Comparison of ENCODE assay signal across 15 cellular contexts in the genomic region with DNA sequence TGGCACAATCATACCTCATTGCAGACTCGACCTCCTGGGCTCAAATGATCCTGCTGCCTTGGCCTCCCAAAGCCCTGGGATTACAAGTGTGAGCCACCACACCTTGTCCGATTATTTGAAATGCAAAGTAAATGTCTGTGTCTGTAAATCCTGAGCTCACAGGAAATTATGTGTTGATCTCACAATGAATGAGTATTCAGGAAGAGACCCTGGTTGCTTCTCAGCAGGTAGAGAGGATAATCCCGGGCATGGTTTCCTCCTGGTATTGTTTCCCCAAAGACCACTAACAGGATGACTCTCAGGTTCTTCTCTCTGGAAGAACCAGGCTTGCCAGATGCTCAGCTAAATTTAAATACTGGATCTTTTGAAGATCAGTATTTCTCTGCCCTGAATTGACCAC.
A peak's percentile ranks its signal among the peaks of the same experiment; 100 is the strongest.
DNase-seq lines count a peak whose midpoint lies in the region; ATAC-seq lines count a peak whose summit lies in the region.
"Had no signal": no experiment of that assay in that cellular context is flagged by ENCODE, and none has a peak within 500 bp of the region (broad histone marks: within the 10 kb centered on the region; RNA-seq: fewer than 3 reads in every experiment).

No MANE protein-coding gene starts in this region.

- H3K4me3 ChIP-seq in mesendoderm (ENCODE audit: low read length) = no peak overlapping the region
- no peak overlapping the region for H3K4me3 ChIP-seq in naive thymus-derived CD4-positive, alpha-beta T cell (ENCODE audit: low read length)
- H3K4me3 ChIP-seq: A549, HAP-1, K562 had no signal

- H2AK5ac ChIP-seq in mesendoderm (ENCODE audit: low read length) = no peak overlapping the region

- no peaks in the 10 kb centered on the region for H3K27me3 ChIP-seq in mesendoderm (ENCODE audit: insufficient read depth, low read length, poor library complexity)
- H3K27me3 ChIP-seq in naive thymus-derived CD4-positive, alpha-beta T cell (ENCODE audit: control insufficient read depth in 2 of 2, insufficient read depth in 2 of 2, low read length in 2 of 2) = no peaks in the 10 kb centered on the region

- H3K56ac ChIP-seq in mesendoderm (ENCODE audit: low read length) = no peak overlapping the region

- no peaks in the 10 kb centered on the region for H3K4me1 ChIP-seq in mesendoderm (ENCODE audit: control insufficient read depth, low read depth, low read length)
- H3K4me1 ChIP-seq in naive thymus-derived CD4-positive, alpha-beta T cell (ENCODE audit: control insufficient read depth in 2 of 2, insufficient read depth in 2 of 2, low read length in 2 of 2) = peaks cover 0 to 16% of the 10 kb centered on the region in 2 donors
- H3K4me1 ChIP-seq: HAP-1 had no signal

- H3K4ac ChIP-seq in mesendoderm (ENCODE audit: low read depth, low read length) = no peak overlapping the region

- CTCF ChIA-PET in naive thymus-derived CD4-positive, alpha-beta T cell (lab: Charles Lee) = no interaction called here

- no peak overlapping the region for H2BK15ac ChIP-seq in mesendoderm (replicated peaks; ENCODE audit: low read depth)

- no peak overlapping the region for H4K8ac ChIP-seq in mesendoderm (ENCODE audit: low read depth, low read length)

- H3K23ac ChIP-seq in mesendoderm (ENCODE audit: low read length) = no peak overlapping the region

- intact Hi-C loops in naive thymus-derived CD4-positive, alpha-beta T cell (cut with micrococcal nuclease) = no loop called here

- no peaks in the 10 kb centered on the region for H3K27me3 Mint-ChIP-seq in naive thymus-derived CD4-positive, alpha-beta T cell
- H3K27me3 Mint-ChIP-seq: CD4-positive, alpha-beta T cell had no signal

- no peaks in the 10 kb centered on the region for H3K79me2 ChIP-seq in mesendoderm (ENCODE audit: control insufficient read depth, insufficient read depth, low read length)

- POLR2A ChIA-PET in naive thymus-derived CD4-positive, alpha-beta T cell (lab: Charles Lee) = no interaction called here

- peak overlapping the region in 1 of 9 donors; percentile 25 for H3K27ac Mint-ChIP-seq in naive thymus-derived CD4-positive, alpha-beta T cell
- H3K27ac Mint-ChIP-seq: CD4-positive, alpha-beta T cell had no signal

- ATAC-seq in naive thymus-derived CD4-positive, alpha-beta T cell = no peak
- ATAC-seq in HG02852 (IDR thresholded peaks at IDR 0.05; ENCODE audit: unreplicated experiment) = no peak
- ATAC-seq in HG02973 (IDR thresholded peaks at IDR 0.05; ENCODE audit: unreplicated experiment) = no peak
- ATAC-seq: A549, K562 had no signal

- WGBS in mesendoderm (ENCODE audit: extremely low coverage, insufficient coverage, low lambda C conversion rate) = no CpG with 5 or more reads among the region's 3 CpGs

- no peak overlapping the region for H3K18ac ChIP-seq in mesendoderm (ENCODE audit: low read length)

- H3K4me3 Mint-ChIP-seq in naive thymus-derived CD4-positive, alpha-beta T cell = no peak overlapping the region
- H3K4me3 Mint-ChIP-seq: CD4-positive, alpha-beta T cell had no signal

- no peaks in the 10 kb centered on the region for H3K79me1 ChIP-seq in mesendoderm (ENCODE audit: low read length)

- H3K9me3 ChIP-seq in KOPT-K1 (ENCODE audit: insufficient read depth, low read length, poor library complexity, severe bottlenecking) = no peaks in the 10 kb centered on the region
- H3K9me3 ChIP-seq in naive thymus-derived CD4-positive, alpha-beta T cell (ENCODE audit: control insufficient read depth in 2 of 3, low read length in 3 of 3) = no peaks in the 10 kb centered on the region
- H3K9me3 ChIP-seq: A549, HAP-1 had no signal

- H3K9me3 Mint-ChIP-seq in naive thymus-derived CD4-positive, alpha-beta T cell = no peaks in the 10 kb centered on the region
- H3K9me3 Mint-ChIP-seq: CD4-positive, alpha-beta T cell had no signal

- no peak overlapping the region for H2BK5ac ChIP-seq in mesendoderm (ENCODE audit: low read length)

- peak; percentile 18 for DNase-seq in D341Med (ENCODE audit: low spot score)
- peak; percentile 59 for DNase-seq in mesendoderm
- DNase-seq in naive thymus-derived CD4-positive, alpha-beta T cell = no peak
- DNase-seq: Calu3; CD4-positive, alpha-beta T cell; DMS79 treated with DMSO at 0.1 percent for 48 hours; EL; GOT3 had no signal

- H3K4me2 ChIP-seq in mesendoderm (ENCODE audit: low read length) = no peak overlapping the region
- H3K4me2 ChIP-seq: A549 had no signal

- H3K27ac ChIP-seq in KOPT-K1 (ENCODE audit: low read depth, low read length, poor library complexity, severe bottlenecking) (peak overlapping the region; percentile 46), mesendoderm (ENCODE audit: low read depth, low read length) (no peak overlapping the region)
- H3K27ac ChIP-seq in naive thymus-derived CD4-positive, alpha-beta T cell (ENCODE audit: low read depth, low read length) = no peak overlapping the region
- H3K27ac ChIP-seq: A549, HL-60 had no signal

- H3K4me1 Mint-ChIP-seq in naive thymus-derived CD4-positive, alpha-beta T cell = peaks cover 6 to 38% (median 20%) of the 10 kb centered on the region in 7 donors

- H2BK120ac ChIP-seq in mesendoderm (ENCODE audit: low read depth, low read length) = no peak overlapping the region

- H3K36me3 Mint-ChIP-seq in naive thymus-derived CD4-positive, alpha-beta T cell = peaks cover 0 to 4% (median 3%) of the 10 kb centered on the region in 5 donors

- no peak overlapping the region for H3K9ac ChIP-seq in mesendoderm (ENCODE audit: low read length)

- H4K5ac ChIP-seq in mesendoderm (ENCODE audit: low read length) = no peak overlapping the region

- H3K36me3 ChIP-seq in KOPT-K1 (ENCODE audit: insufficient read depth, low read length) (no peaks in the 10 kb centered on the region), mesendoderm (ENCODE audit: control insufficient read depth, insufficient read depth, low read length) (no peaks in the 10 kb centered on the region)
- no peaks in the 10 kb centered on the region for H3K36me3 ChIP-seq in naive thymus-derived CD4-positive, alpha-beta T cell (ENCODE audit: control insufficient read depth in 2 of 3, insufficient read depth in 3 of 3, low read length in 3 of 3)
- H3K36me3 ChIP-seq: HAP-1 had no signal

Comparison
In these comparisons a context has a peak if more than half of its experiments do, and no peak if none do; other contexts are left out.
1. DNase-seq: peak in D341Med (single experiment) and mesendoderm (single experiment); none in naive thymus-derived CD4-positive, alpha-beta T cell (0 of 9).